ENCODE assay signal across 23 cellular contexts in the genomic region with DNA sequence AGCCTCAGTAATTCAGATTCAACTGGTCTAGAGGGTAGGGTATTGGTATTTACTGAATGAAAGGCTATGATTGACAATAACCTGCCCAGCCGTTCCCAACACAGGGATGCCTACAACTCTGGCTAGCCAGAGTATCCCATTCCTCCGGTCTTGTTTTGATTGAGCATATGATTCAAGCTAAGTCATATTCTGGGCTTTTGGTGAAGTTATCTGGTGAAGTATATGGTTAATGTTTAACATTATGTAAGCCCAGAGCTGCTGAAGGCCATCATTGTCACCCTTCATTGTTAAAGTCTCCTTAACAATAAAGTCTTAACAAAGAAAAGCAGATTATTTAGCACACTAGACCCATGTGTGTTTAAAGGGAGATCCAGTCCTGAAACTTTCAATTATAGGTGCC.
"Had no signal": no experiment of that assay in that cellular context is flagged by ENCODE, and none has a peak within 500 bp of the region (broad histone marks: within the 10 kb centered on the region; RNA-seq: fewer than 3 reads in every experiment).

No MANE protein-coding gene starts in this region.

- ATAC-seq: activated CD8-positive, alpha-beta T cell treated with anti-CD3 and anti-CD28 coated beads, Interleukin-2, amount 10 ng/mL, durations not matched to agents 7 days and 5 days; activated T-cell treated with anti-CD3 and anti-CD28 coated beads, Interleukin-2, amount 50 U/mL, for 72 hours; body of pancreas; left cardiac atrium; lower lobe of right lung had no signal

- H3K36me3 ChIP-seq: esophagus squamous epithelium, lower lobe of right lung, tibial artery had no signal

- H3K4me1 ChIP-seq: esophagus squamous epithelium, tibial artery had no signal

- H3K27ac ChIP-seq: body of pancreas, coronary artery, esophagus squamous epithelium, lower lobe of right lung, parathyroid adenoma, tibial artery had no signal

- DNase-seq: activated B cell treated with CpG ODN at 0.5 μM for 24 hours; activated CD4-positive, alpha-beta T cell treated with anti-CD3 and anti-CD28 coated beads for 48 hours; activated CD8-positive, alpha-beta memory T cell treated with anti-CD3 and anti-CD28 coated beads, Interleukin-2, amount 50 U/mL, for 4 hours; activated CD8-positive, alpha-beta T cell treated with anti-CD3 and anti-CD28 coated beads, Interleukin-2, amount 10 ng/mL, durations not matched to agents 7 days and 5 days; activated gamma-delta T cell; activated naive CD8-positive, alpha-beta T cell treated with anti-CD3 and anti-CD28 coated beads for 36 hours; activated T-cell treated with anti-CD3 and anti-CD28 coated beads, Interleukin-2, amount 50 U/mL, for 72 hours; amygdala; body of pancreas; esophagus squamous epithelium; glutamatergic neuron; left cardiac atrium; lower lobe of right lung; retina; stimulated activated CD4-positive, alpha-beta T cell treated with anti-CD3 and anti-CD28 coated beads, Interleukin-15, amount 100 ng/mL, for 24 hours; stimulated activated CD4-positive, alpha-beta T cell treated with anti-CD3 and anti-CD28 coated beads, Interleukin-4, amount 100 ng/mL, for 1 hour; stimulated activated naive CD4-positive, alpha-beta T cell; tibial artery had no signal

- H3K27me3 ChIP-seq: body of pancreas, esophagus squamous epithelium, tibial artery had no signal

- H3K4me1 Mint-ChIP-seq: activated B cell treated with CpG ODN at 0.5 μM for 24 hours; activated naive CD8-positive, alpha-beta T cell treated with anti-CD3 and anti-CD28 coated beads for 36 hours had no signal

- H3K4me3 ChIP-seq: body of pancreas, coronary artery, esophagus squamous epithelium, lower lobe of right lung, tibial artery had no signal

- H3K27me3 Mint-ChIP-seq: activated B cell treated with CpG ODN at 0.5 μM for 24 hours; activated naive CD8-positive, alpha-beta T cell treated with anti-CD3 and anti-CD28 coated beads for 36 hours; central memory CD8-positive, alpha-beta T cell had no signal

- H3K9me3 ChIP-seq: body of pancreas, esophagus squamous epithelium, lower lobe of right lung, tibial artery had no signal

- H3K27ac Mint-ChIP-seq: activated B cell treated with CpG ODN at 0.5 μM for 24 hours; activated CD8-positive, alpha-beta T cell treated with anti-CD3 and anti-CD28 coated beads, Interleukin-2, amount 10 ng/mL, durations not matched to agents 7 days and 5 days; activated naive CD8-positive, alpha-beta T cell treated with anti-CD3 and anti-CD28 coated beads for 36 hours; activated T-cell treated with anti-CD3 and anti-CD28 coated beads, Interleukin-2, amount 50 U/mL, for 72 hours had no signal

- H3K4me3 Mint-ChIP-seq: activated B cell treated with CpG ODN at 0.5 μM for 24 hours; activated CD8-positive, alpha-beta T cell treated with anti-CD3 and anti-CD28 coated beads, Interleukin-2, amount 10 ng/mL, durations not matched to agents 7 days and 5 days; activated naive CD8-positive, alpha-beta T cell treated with anti-CD3 and anti-CD28 coated beads for 36 hours; activated T-cell treated with anti-CD3 and anti-CD28 coated beads, Interleukin-2, amount 50 U/mL, for 72 hours; central memory CD8-positive, alpha-beta T cell; mesothelial cell of epicardium; neural crest cell had no signal

- H3K9me3 Mint-ChIP-seq: neural crest cell had no signal

- H3K9ac ChIP-seq: parathyroid adenoma had no signal
